Comparison of ENCODE assay signal across 9 cellular contexts in genomic region chr16:28865722-28866453, GRCh38. TPM values are rescaled to one million over a fixed set of nuclear protein-coding genes. Genes with fewer than 3 reads are reported as not detected.
DNase-seq lines count a peak whose midpoint lies in the region; ATAC-seq and TF ChIP-seq lines count a peak whose summit lies in the region.
"Had no signal": no experiment of that assay in that cellular context is flagged by ENCODE, and none has a peak within 500 bp of the region (broad histone marks: within the 10 kb centered on the region; RNA-seq: fewer than 3 reads in every experiment).

No MANE protein-coding gene starts in this region.

- peaks cover 50% of the 10 kb centered on the region for H3K79me2 ChIP-seq in osteoblast (ENCODE audit: insufficient read depth, low read length)

- H3K4me1 ChIP-seq in HUES64 (ENCODE audit: insufficient read depth, low read length) (peaks cover 8% of the 10 kb centered on the region; the same call in 1 of the 2 replicates), osteoblast (ENCODE audit: insufficient read depth, low read length) (peaks cover 16% of the 10 kb centered on the region)

- WGBS in HUES64: 92% methylated on average over 29 of the region's 32 CpGs

- peaks cover 22% of the 10 kb centered on the region for H4K20me1 ChIP-seq in osteoblast (ENCODE audit: insufficient read depth, low read length)

- H3K36me3 Mint-ChIP-seq in brain: peaks cover 26% of the 10 kb centered on the region

- H3K9me3 ChIP-seq in HUES64 (ENCODE audit: insufficient read depth, low read depth, low read length) (no peaks in the 10 kb centered on the region), osteoblast (ENCODE audit: low read depth, low read length) (no peaks in the 10 kb centered on the region)

- no peak overlapping the region for H3K27ac Mint-ChIP-seq in brain

- H2AFZ ChIP-seq in osteoblast (ENCODE audit: low read length): no peak overlapping the region

- H3K9ac ChIP-seq in HUES64 (ENCODE audit: low read depth, low read length): 0 out of 2 replicates have a peak overlapping the region, but pooled peaks have one; percentile 36

- peaks cover 14% of the 10 kb centered on the region for H3K27me3 Mint-ChIP-seq in brain

- no peak overlapping the region for H3K4me2 ChIP-seq in osteoblast (ENCODE audit: insufficient read depth, low read length)

- no peak for ATAC-seq in GM21423 (IDR thresholded peaks at IDR 0.05; ENCODE audit: unreplicated experiment)

- DNase-seq in osteoblast (ENCODE audit: insufficient read length, low spot score, missing footprints) (peak; percentile 73), T1000 (lab: John Stamatoyannopoulos, UW) (no peak), NCI-H187 (lab: John Stamatoyannopoulos, UW) (no peak)
- DNase-seq: activated CD8-positive, alpha-beta memory T cell treated with anti-CD3 and anti-CD28 coated beads, Interleukin-2, amount 50 U/mL, for 48 hours; cortex of kidney; NCI-H1092 had no signal

- H3K4me1 Mint-ChIP-seq in brain: peaks cover 33% of the 10 kb centered on the region

- H3K4me3 ChIP-seq in HUES64 (ENCODE audit: low read length) (no peak overlapping the region), osteoblast (ENCODE audit: insufficient read depth, low read length) (no peak overlapping the region)

- TF ChIP-seq CTCF in brain (conservative IDR thresholded peaks at IDR 0.05) (no peak), osteoblast (IDR thresholded peaks at IDR 0.05; ENCODE audit: extremely low read depth, low read depth, low read length) (no peak)

- no peak overlapping the region for H3K27ac ChIP-seq in HUES64 (ENCODE audit: low read depth, low read length)
- H3K27ac ChIP-seq in osteoblast (ENCODE audit: low read depth, low read length): no peak overlapping the region

- peaks cover 34% of the 10 kb centered on the region for H3K36me3 ChIP-seq in HUES64 (ENCODE audit: insufficient read depth, low read length)
- peaks cover 35% of the 10 kb centered on the region for H3K36me3 ChIP-seq in osteoblast (ENCODE audit: insufficient read depth, low read length)

- H3K27me3 ChIP-seq in HUES64 (ENCODE audit: insufficient read depth, low read length) (no peaks in the 10 kb centered on the region), osteoblast (ENCODE audit: insufficient read depth, low read length) (no peaks in the 10 kb centered on the region)

- H3K4me3 Mint-ChIP-seq in brain: peak overlapping the region in 4 of 5 experiments; percentile 33 to 98 (median 46)

- no peaks in the 10 kb centered on the region for H3K9me3 Mint-ChIP-seq in brain

RNA-seq across cellular contexts. Expression of gene SH2B1, which starts 2.2 kb away (rescaled TPM):
- polyA plus RNA-seq in HUES64 (2013, experiment 1 of 2): 21.0 TPM
- 24.9 TPM for polyA plus RNA-seq in HUES64 (2013, experiment 2 of 2)
- 55.0 TPM for polyA plus RNA-seq in brain (ENCODE audit: insufficient read depth, low read depth, low replicate concordance)
- 14.8 and 17.1 TPM in 2 replicates for total RNA-seq in osteoblast

RNA-seq across cellular contexts. Expression of gene ATP2A1, which starts 12.4 kb away (rescaled TPM):
- 1.2 TPM for polyA plus RNA-seq in HUES64 (2013, experiment 1 of 2)
- 1.1 TPM for polyA plus RNA-seq in HUES64 (2013, experiment 2 of 2)
- polyA plus RNA-seq in brain (ENCODE audit: insufficient read depth, low read depth, low replicate concordance): 0.51 TPM
- total RNA-seq in osteoblast: 0.29 and 0.36 TPM in 2 replicates

RNA-seq across cellular contexts. Expression of gene TUFM, which starts 19.7 kb away (rescaled TPM):
- polyA plus RNA-seq in HUES64 (2013, experiment 1 of 2): 124 TPM
- polyA plus RNA-seq in HUES64 (2013, experiment 2 of 2): 120 TPM
- 286 TPM for polyA plus RNA-seq in brain (ENCODE audit: insufficient read depth, low read depth, low replicate concordance)
- total RNA-seq in osteoblast: 89.9 and 101 TPM in 2 replicates

RNA-seq across cellular contexts. Expression of gene ATXN2L, which starts 43.1 kb away (rescaled TPM):
- polyA plus RNA-seq in HUES64 (2013, experiment 1 of 2): 149 TPM
- polyA plus RNA-seq in HUES64 (2013, experiment 2 of 2): 160 TPM
- 225 TPM for polyA plus RNA-seq in brain (ENCODE audit: insufficient read depth, low read depth, low replicate concordance)
- total RNA-seq in osteoblast: 54.5 and 62.6 TPM in 2 replicates

RNA-seq across cellular contexts. Expression of gene RABEP2, which starts 59.1 kb away (rescaled TPM):
- 7.6 TPM for polyA plus RNA-seq in HUES64 (2013, experiment 1 of 2)
- 6.0 TPM for polyA plus RNA-seq in HUES64 (2013, experiment 2 of 2)
- 13.2 TPM for polyA plus RNA-seq in brain (ENCODE audit: insufficient read depth, low read depth, low replicate concordance)
- 27.4 and 31.5 TPM in 2 replicates for total RNA-seq in osteoblast
